ENCODE assay signal across 17 cellular contexts in genomic region chr6:71248866-71249265, GRCh38. TPM values are rescaled to one million over a fixed set of nuclear protein-coding genes. Genes with fewer than 3 reads are reported as not detected.
DNase-seq lines count a peak whose midpoint lies in the region; ATAC-seq and TF ChIP-seq lines count a peak whose summit lies in the region.
"Had no signal": no experiment of that assay in that cellular context is flagged by ENCODE, and none has a peak within 500 bp of the region (broad histone marks: within the 10 kb centered on the region; RNA-seq: fewer than 3 reads in every experiment).

No MANE protein-coding gene starts in this region.

- peak overlapping the region; percentile 73 for H3K27ac Mint-ChIP-seq in stimulated activated memory B cell treated with anti-CD40 and anti-IgM and Interleukin-4, amounts not matched to agents 10 μg/mL and 1 μg/mL and 100 μg/mL, for 72 hours
- no peak overlapping the region for H3K27ac Mint-ChIP-seq in endothelial cell (ENCODE audit: unreplicated experiment)
- H3K27ac Mint-ChIP-seq: CD8-positive, alpha-beta memory T cell had no signal

- H3K4me3 ChIP-seq in heart right ventricle (no peak overlapping the region), right atrium auricular region (no peak overlapping the region), lower leg skin (ENCODE audit: low read depth, poor library complexity, severe bottlenecking) (no peak overlapping the region)
- H3K4me3 ChIP-seq: cardiac muscle cell, stomach had no signal

- no peak for TF ChIP-seq POLR2A in lower leg skin (IDR thresholded peaks at IDR 0.05)

- peak overlapping the region in 6 of 10 donors; percentile 23 to 83 (median 76) for H3K27ac ChIP-seq in heart right ventricle
- H3K27ac ChIP-seq in right atrium auricular region: peak overlapping the region in 1 of 2 donors; percentile 73
- H3K27ac ChIP-seq: cardiac muscle cell had no signal

- H3K4me3 Mint-ChIP-seq in stimulated activated memory B cell treated with anti-CD40 and anti-IgM and Interleukin-4, amounts not matched to agents 10 μg/mL and 1 μg/mL and 100 μg/mL, for 72 hours: no peak overlapping the region
- H3K4me3 Mint-ChIP-seq in endothelial cell (ENCODE audit: unreplicated experiment): no peak overlapping the region
- H3K4me3 Mint-ChIP-seq: CD8-positive, alpha-beta memory T cell had no signal

- no peak for TF ChIP-seq CTCF in heart right ventricle (IDR thresholded peaks at IDR 0.05)
- TF ChIP-seq CTCF in right atrium auricular region (IDR thresholded peaks at IDR 0.05): no peak
- TF ChIP-seq CTCF in endothelial cell (IDR thresholded peaks at IDR 0.05; ENCODE audit: unreplicated experiment): no peak
- no peak for TF ChIP-seq CTCF in lower leg skin (IDR thresholded peaks at IDR 0.05)

- H3K36me3 ChIP-seq in heart right ventricle: no peaks in the 10 kb centered on the region
- H3K36me3 ChIP-seq in right atrium auricular region: no peaks in the 10 kb centered on the region
- H3K36me3 ChIP-seq: cardiac muscle cell, stomach had no signal

- peaks cover 0 to 5% (median 0%) of the 10 kb centered on the region in 11 donors for H3K9me3 ChIP-seq in heart right ventricle
- no peaks in the 10 kb centered on the region for H3K9me3 ChIP-seq in right atrium auricular region

- no peaks in the 10 kb centered on the region for H3K36me3 Mint-ChIP-seq in stimulated activated memory B cell treated with anti-CD40 and anti-IgM and Interleukin-4, amounts not matched to agents 10 μg/mL and 1 μg/mL and 100 μg/mL, for 72 hours
- no peaks in the 10 kb centered on the region for H3K36me3 Mint-ChIP-seq in endothelial cell (ENCODE audit: low read depth, unreplicated experiment)

- H3K27me3 ChIP-seq in heart right ventricle: no peaks in the 10 kb centered on the region
- H3K27me3 ChIP-seq in right atrium auricular region: no peaks in the 10 kb centered on the region
- H3K27me3 ChIP-seq: cardiac muscle cell, stomach had no signal

- intact Hi-C loops in heart right ventricle (cut with DNase I): loop anchor here in 2 of 10 donors (10.0 kb wide), 2 partner anchors 54 to 96 kb away; no protein-coding TSS in a partner anchor
- intact Hi-C loops in lower leg skin (cut with DNase I; ENCODE audit: low total_unique reads): no loop called here

- H3K4me1 Mint-ChIP-seq in stimulated activated memory B cell treated with anti-CD40 and anti-IgM and Interleukin-4, amounts not matched to agents 10 μg/mL and 1 μg/mL and 100 μg/mL, for 72 hours: peaks cover 36% of the 10 kb centered on the region
- peaks cover 26% of the 10 kb centered on the region for H3K4me1 Mint-ChIP-seq in endothelial cell (ENCODE audit: unreplicated experiment)

- 69 to 79% methylated on average over 1 of the region's 1 CpG for WGBS in heart right ventricle, 2 donors
- 62 to 69% methylated on average over 1 of the region's 1 CpG for WGBS in lower leg skin, 2 donors

- H3K27me3 Mint-ChIP-seq in stimulated activated memory B cell treated with anti-CD40 and anti-IgM and Interleukin-4, amounts not matched to agents 10 μg/mL and 1 μg/mL and 100 μg/mL, for 72 hours: no peaks in the 10 kb centered on the region
- no peaks in the 10 kb centered on the region for H3K27me3 Mint-ChIP-seq in endothelial cell (ENCODE audit: unreplicated experiment)

- peak in 1 of 8 donors; percentile 40 for ATAC-seq in heart right ventricle
- no peak for ATAC-seq in stimulated activated memory B cell treated with anti-CD40 and anti-IgM and Interleukin-4, amounts not matched to agents 10 μg/mL and 1 μg/mL and 100 μg/mL, for 72 hours

- DNase-seq in heart right ventricle (no peak), right atrium auricular region (ENCODE audit: low spot score) (no peak), RPMI8226 (peak; percentile 24), left kidney (ENCODE audit: low read depth, low spot score) (peak; percentile 46), endothelial cell (ENCODE audit: low spot score) (no peak), NCI-H1436 treated with DMSO at 0.1 percent for 48 hours (lab: John Stamatoyannopoulos, UW) (no peak), lower leg skin (ENCODE audit: low spot score in 2 of 2) (no peak)
- DNase-seq: activated CD8-positive, alpha-beta memory T cell treated with anti-CD3 and anti-CD28 coated beads for 24 hours; CD8-positive, alpha-beta memory T cell; DND-41; effector CD8-positive, alpha-beta T cell; NCI-H1930; NCI-H526 treated with DMSO at 0.1 percent for 48 hours; stomach; T-helper 9 cell had no signal

- no peaks in the 10 kb centered on the region for H3K9me3 Mint-ChIP-seq in stimulated activated memory B cell treated with anti-CD40 and anti-IgM and Interleukin-4, amounts not matched to agents 10 μg/mL and 1 μg/mL and 100 μg/mL, for 72 hours
- no peaks in the 10 kb centered on the region for H3K9me3 Mint-ChIP-seq in endothelial cell (ENCODE audit: unreplicated experiment)

- H3K4me1 ChIP-seq in heart right ventricle (peaks cover 0 to 61% (median 36%) of the 10 kb centered on the region in 9 donors), right atrium auricular region (peaks cover 0 to 22% of the 10 kb centered on the region in 2 donors)

RNA-seq across cellular contexts. Expression of gene OGFRL1, which starts 39.7 kb away (rescaled TPM):
- total RNA-seq in heart right ventricle (10 to 100 TPM in 4 of 10 donors, 1 to 10 TPM in 6; 5.3 to 12.9 (median 9.1) TPM), right atrium auricular region (10 to 100 TPM; 12.0 to 15.1 TPM), endothelial cell (ENCODE audit: unreplicated experiment) (6.0 TPM), lower leg skin (10 to 100 TPM; 36.7 to 59.0 (median 43.7) TPM)
- 1 to 10 TPM; 2.4 to 6.6 TPM for polyA plus RNA-seq in heart right ventricle

Comparison
In these comparisons a context has a peak if more than half of its experiments do, and no peak if none do; other contexts are left out.
1. DNase-seq: peak in RPMI8226 (single experiment) and left kidney (single experiment); none in heart right ventricle (0 of 2), right atrium auricular region (single experiment), endothelial cell (single experiment), NCI-H1436 treated with DMSO at 0.1 percent for 48 hours (single experiment) and lower leg skin (0 of 2).